ENCODE assay signal across 8 cellular contexts in genomic region chr10:102280397-102281015, GRCh38. TPM values are rescaled to one million over a fixed set of nuclear protein-coding genes. Genes with fewer than 3 reads are reported as not detected.
DNase-seq lines count a peak whose midpoint lies in the region; ATAC-seq and TF ChIP-seq lines count a peak whose summit lies in the region.

No MANE protein-coding gene starts in this region.

- peaks cover 15 to 63% (median 31%) of the 10 kb centered on the region in 6 donors for H3K4me1 ChIP-seq in spleen
- H3K4me1 ChIP-seq in Peyer's patch, result peaks cover 0 to 18% (median 0%) of the 10 kb centered on the region in 4 donors

- TF ChIP-seq CTCF in spleen (IDR thresholded peaks at IDR 0.05 in 8 of 11, conservative IDR thresholded peaks at IDR 0.05 in 3 of 11) (no peak), Peyer's patch (IDR thresholded peaks at IDR 0.05) (no peak)

- WGBS in spleen, 5 donors, result 7 to 15% (median 9%) methylated on average over 3 of the region's 3 CpGs

- H3K4me3 Mint-ChIP-seq in T-helper 17 cell, result peak overlapping the region; percentile 31

- H3K36me3 ChIP-seq in spleen (peaks cover 0 to 33% (median 8%) of the 10 kb centered on the region in 6 donors), Peyer's patch (peaks cover 0 to 4% (median 0%) of the 10 kb centered on the region in 3 donors)

- H3K27me3 Mint-ChIP-seq in T-helper 17 cell, result no peaks in the 10 kb centered on the region

- H3K4me3 ChIP-seq in spleen (peak overlapping the region in 1 of 8 donors; percentile 11), Peyer's patch (no peak overlapping the region)

- H3K4me1 Mint-ChIP-seq in T-helper 17 cell, result peaks cover 46% of the 10 kb centered on the region

- H3K27me3 ChIP-seq in spleen (replicated peaks in 1 of 7) (no peaks in the 10 kb centered on the region), Peyer's patch (no peaks in the 10 kb centered on the region)

- ATAC-seq in T-helper 17 cell (no peak), Right ventricle myocardium inferior (peak; percentile 91), HG03095 (IDR thresholded peaks at IDR 0.05; ENCODE audit: unreplicated experiment) (no peak)

- peaks cover 2% of the 10 kb centered on the region for H3K36me3 Mint-ChIP-seq in T-helper 17 cell (ENCODE audit: low read depth)

- intact Hi-C loops in Right ventricle myocardium inferior (cut with DNase I) (loop anchor here (2.0 to 5.0 kb wide), 2 partner anchors 33 to 54 kb away; partner anchors contain the start of gene GBF1), spleen (cut with DNase I; ENCODE audit: low total_unique reads) (no loop called here)

- peak overlapping the region; percentile 84 for H3K27ac Mint-ChIP-seq in T-helper 17 cell

- TF ChIP-seq POLR2A in spleen (IDR thresholded peaks at IDR 0.05) (no peak), Peyer's patch (IDR thresholded peaks at IDR 0.05) (no peak)

- H3K9me3 ChIP-seq in T-helper 17 cell (ENCODE audit: control insufficient read depth, low read length, poor library complexity, severe bottlenecking) (no peaks in the 10 kb centered on the region), spleen (no peaks in the 10 kb centered on the region), Peyer's patch (no peaks in the 10 kb centered on the region)

- H3K27ac ChIP-seq in spleen (peak overlapping the region in 6 of 8 donors; percentile 22 to 56 (median 28)), Peyer's patch (no peak overlapping the region)

- DNase-seq in NCI-H1417 (lab: John Stamatoyannopoulos, UW), result peak; percentile 10 to 59 (median 16)
- DNase-seq in NCI-H1417 treated with DMSO at 0.1 percent for 48 hours (lab: John Stamatoyannopoulos, UW), result no peak
- DNase-seq in T-helper 17 cell, result no peak
- no peak for DNase-seq in Right ventricle myocardium inferior (ENCODE audit: missing footprints)
- no peak for DNase-seq in spleen
- DNase-seq in NK-92 (lab: John Stamatoyannopoulos, UW; ENCODE audit: unreplicated experiment), result no peak
- DNase-seq in Peyer's patch, result no peak

RNA-seq across cellular contexts. Expression of gene GBF1, which starts 35.2 kb away (rescaled TPM):
- 10 to 100 TPM; 42.8 to 44.6 TPM for total RNA-seq in T-helper 17 cell
- 44.0 TPM for total RNA-seq in Right ventricle myocardium inferior
- 10 to 100 TPM; 36.4 to 42.1 (median 41.3) TPM for total RNA-seq in spleen
- polyA plus RNA-seq in spleen, result 10 to 100 TPM in 1 of 3 donors, 1 to 10 TPM in 2; 5.8 to 11.5 (median 7.3) TPM
- total RNA-seq in Peyer's patch, result 10 to 100 TPM; 73.4 to 98.5 (median 95.8) TPM

RNA-seq across cellular contexts. Expression of gene PITX3, which starts 39.2 kb away (rescaled TPM):
- total RNA-seq in T-helper 17 cell (not detected), Right ventricle myocardium inferior (1.8 TPM), spleen (not detected), Peyer's patch (not detected)
- not detected for polyA plus RNA-seq in spleen

RNA-seq across cellular contexts. Expression of gene ELOVL3, which starts 54.4 kb away (rescaled TPM):
- total RNA-seq in T-helper 17 cell (not detected), Right ventricle myocardium inferior (not detected), spleen (1 to 10 TPM in 1 of 7 donors, under 1 TPM in 4, not detected in 2; 0.26 to 2.0 (median 0.64) TPM), Peyer's patch (not detected)
- 1 to 10 TPM in 2 of 3 donors, under 1 TPM in 1; 0.08 to 1.1 (median 1.1) TPM for polyA plus RNA-seq in spleen

Comparison
In these comparisons a context has a peak if more than half of its experiments do, and no peak if none do; other contexts are left out.
1. DNase-seq: peak in NCI-H1417 (3 of 3); none in NCI-H1417 treated with DMSO at 0.1 percent for 48 hours (single experiment), T-helper 17 cell (0 of 3), Right ventricle myocardium inferior (single experiment), spleen (single experiment), NK-92 (single experiment) and Peyer's patch (0 of 3).
2. H3K27ac ChIP-seq: peak in spleen (6 of 8); none in Peyer's patch (0 of 4).